Comparison of ENCODE assay signal across 9 cellular contexts in genomic region chr14:92785601-92786426, GRCh38. TPM values are rescaled to one million over a fixed set of nuclear protein-coding genes. Genes with fewer than 3 reads are reported as not detected.
DNase-seq lines count a peak whose midpoint lies in the region; ATAC-seq, FAIRE-seq and TF ChIP-seq lines count a peak whose summit lies in the region.
"Had no signal": no experiment of that assay in that cellular context is flagged by ENCODE, and none has a peak within 500 bp of the region (broad histone marks: within the 10 kb centered on the region; RNA-seq: fewer than 3 reads in every experiment).

No MANE protein-coding gene starts in this region.

- H3K4me3 ChIP-seq in K562, result no peak overlapping the region
- no peak overlapping the region for H3K4me3 ChIP-seq in upper lobe of right lung

- peaks cover 8% of the 10 kb centered on the region for H3K4me1 Mint-ChIP-seq in activated naive CD4-positive, alpha-beta T cell treated with anti-CD3 and anti-CD28 coated beads, Interleukin-2, amount 10 ng/mL, durations not matched to agents 7 days and 5 days

- CTCF ChIA-PET in K562 (lab: Yijun Ruan, JAX; ENCODE audit: low intra/inter-chr PET ratio), result interaction anchor here (1.5 to 2.5 kb wide), 2 partner anchors 68 to 99 kb away, joined by 3 to 14 read pairs; no protein-coding TSS in a partner anchor
- CTCF ChIA-PET in activated naive CD4-positive, alpha-beta T cell treated with anti-CD3 and anti-CD28 coated beads, Interleukin-2, amount 10 ng/mL, durations not matched to agents 7 days and 5 days (lab: Charles Lee), result interaction anchor here (1.3 to 1.7 kb wide), 3 partner anchors 60 to 73 kb away, joined by 3 to 9 read pairs (median 7); no protein-coding TSS in a partner anchor

- no peaks in the 10 kb centered on the region for H3K27me3 ChIP-seq in K562 (ENCODE audit: control insufficient read depth in 2 of 2, insufficient read depth in 2 of 2, low read length in 2 of 2)
- H3K27me3 ChIP-seq in upper lobe of right lung, result no peaks in the 10 kb centered on the region

- H3K27me3 Mint-ChIP-seq in activated naive CD4-positive, alpha-beta T cell treated with anti-CD3 and anti-CD28 coated beads, Interleukin-2, amount 10 ng/mL, durations not matched to agents 7 days and 5 days, result peaks cover 2% of the 10 kb centered on the region
- H3K27me3 Mint-ChIP-seq: activated B cell treated with CpG ODN at 0.5 μM for 24 hours had no signal

- DNase-seq in SIG-M5 treated with dmso at 0.1 percent for 504 hours (lab: John Stamatoyannopoulos, UW; ENCODE audit: unreplicated experiment) (peak; percentile 25), SIG-M5 (lab: John Stamatoyannopoulos, UW) (no peak), K562 (ENCODE audit: extremely low read depth in 1 of 4, low spot score in 3 of 4) (peak; percentile 27 to 62 (median 30)), left colon (no peak), upper lobe of right lung (no peak), NCI-H146 (lab: John Stamatoyannopoulos, UW) (no peak)
- DNase-seq in activated naive CD4-positive, alpha-beta T cell treated with anti-CD3 and anti-CD28 coated beads, Interleukin-2, amount 10 ng/mL, durations not matched to agents 7 days and 5 days, result no peak
- DNase-seq: activated B cell treated with CpG ODN at 0.5 μM for 24 hours had no signal

- H3K4me1 ChIP-seq in K562 (replicated peaks in 1 of 2; ENCODE audit: control insufficient read depth in 2 of 2, insufficient read depth in 2 of 2, low read length in 2 of 2) (peaks cover 0 to 11% of the 10 kb centered on the region in 2 experiments; a peak in 3 of 5 replicates), upper lobe of right lung (no peaks in the 10 kb centered on the region)

- H3K4me3 Mint-ChIP-seq in activated naive CD4-positive, alpha-beta T cell treated with anti-CD3 and anti-CD28 coated beads, Interleukin-2, amount 10 ng/mL, durations not matched to agents 7 days and 5 days, result no peak overlapping the region
- H3K4me3 Mint-ChIP-seq: activated B cell treated with CpG ODN at 0.5 μM for 24 hours had no signal

- no TSS peak for BruUV-seq in K562 (replicated peaks; lab: Mats Ljungman, UMichigan)

- H3K36me3 ChIP-seq in K562 (ENCODE audit: control insufficient read depth, insufficient read depth, low read length) (no peaks in the 10 kb centered on the region), upper lobe of right lung (no peaks in the 10 kb centered on the region)

- no peak for TF ChIP-seq RAD21 in K562 (CRISPR knock-in tag; conservative IDR thresholded peaks at IDR 0.05 in 1 of 2, IDR thresholded peaks at IDR 0.05 in 1 of 2)

- POLR2A ChIA-PET in K562 (lab: Yijun Ruan, JAX), result interaction anchor here (1.4 kb wide), 1 partner anchor 68 kb away, joined by 3 read pairs; no protein-coding TSS in a partner anchor

- peak; percentile 77 for FAIRE-seq in K562 (lab: Jason Lieb, UNC)

- no peak for TF ChIP-seq POLR2A in K562 (conservative IDR thresholded peaks at IDR 0.05)

- intact Hi-C loops in K562 (cut with micrococcal nuclease), result no loop called here
- intact Hi-C loops in left colon (cut with DNase I, micrococcal nuclease), result loop anchor here (10.0 kb wide), 2 partner anchors 71 to 651 kb away; no protein-coding TSS in a partner anchor
- intact Hi-C loops in upper lobe of right lung (cut with DNase I), result loop anchor here (10.0 kb wide), 1 partner anchor 71 kb away; no protein-coding TSS in a partner anchor

- peak overlapping the region; percentile 49; the same call in 2 of the 3 replicates for H3K27ac ChIP-seq in K562 (ENCODE audit: extremely low read depth, low read depth, low read length)
- H3K27ac ChIP-seq in upper lobe of right lung, result no peak overlapping the region

- H2AFZ ChIP-seq in K562 (ENCODE audit: low read depth, low read length), result peak overlapping the region; percentile 49

- H3K27ac Mint-ChIP-seq in activated naive CD4-positive, alpha-beta T cell treated with anti-CD3 and anti-CD28 coated beads, Interleukin-2, amount 10 ng/mL, durations not matched to agents 7 days and 5 days, result no peak overlapping the region
- H3K27ac Mint-ChIP-seq: activated B cell treated with CpG ODN at 0.5 μM for 24 hours had no signal

- H4K20me1 ChIP-seq in K562 (replicated peaks; ENCODE audit: control insufficient read depth, insufficient read depth, low read length), result no peaks in the 10 kb centered on the region

- ATAC-seq in K562 (peak; percentile 85), left colon (peak; percentile 31), upper lobe of right lung (peak; percentile 62), HG03378 (IDR thresholded peaks at IDR 0.05; ENCODE audit: unreplicated experiment) (no peak)

- H3K36me3 Mint-ChIP-seq in activated naive CD4-positive, alpha-beta T cell treated with anti-CD3 and anti-CD28 coated beads, Interleukin-2, amount 10 ng/mL, durations not matched to agents 7 days and 5 days, result peaks cover 10% of the 10 kb centered on the region

- H3K9me1 ChIP-seq in K562 (ENCODE audit: control insufficient read depth, insufficient read depth, low read length), result no peaks in the 10 kb centered on the region

- no peak overlapping the region for H3K9ac ChIP-seq in K562 (ENCODE audit: insufficient read depth in 1 of 2, low read depth in 2 of 2, low read length in 2 of 2)

- TF ChIP-seq CTCF in K562 (IDR thresholded peaks at IDR 0.05 in 2 of 3, conservative IDR thresholded peaks at IDR 0.05 in 1 of 3; ENCODE audit: insufficient read depth in 2 of 3, low read depth in 1 of 3, low read length in 3 of 3) (no peak), upper lobe of right lung (IDR thresholded peaks at IDR 0.05) (no peak)

- H3K4me2 ChIP-seq in K562 (ENCODE audit: insufficient read depth, low read length), result peak overlapping the region; percentile 31

- in situ Hi-C loops in K562 (cut with MboI), result no loop called here

- TF ChIP-seq EP300 in K562 (IDR thresholded peaks at IDR 0.05; ENCODE audit: low read length), result no peak; the same call in 1 of the 2 replicates

- peaks cover 19% of the 10 kb centered on the region for H3K9me3 Mint-ChIP-seq in activated naive CD4-positive, alpha-beta T cell treated with anti-CD3 and anti-CD28 coated beads, Interleukin-2, amount 10 ng/mL, durations not matched to agents 7 days and 5 days

- H3K79me2 ChIP-seq in K562 (ENCODE audit: control insufficient read depth, insufficient read depth, low read length), result no peaks in the 10 kb centered on the region

- H3K9me3 ChIP-seq in K562 (replicated peaks; ENCODE audit: control insufficient read depth, insufficient read depth, low read depth, low read length) (peaks cover 5% of the 10 kb centered on the region; the same call in 1 of the 2 replicates), upper lobe of right lung (peaks cover 11% of the 10 kb centered on the region)

- 20% methylated on average over 7 of the region's 7 CpGs for WGBS in K562 (ENCODE audit: insufficient coverage, low coverage, missing lambda C conversion rate)

TF ChIP-seq in K562, 482 proteins besides CTCF, POLR2A, EP300 and RAD21 (continues in another document):
- TF ChIP-seq ZNF699 (CRISPR knock-in tag; IDR thresholded peaks at IDR 0.05; ENCODE audit: insufficient replicate concordance) (no peak), NFE2 (IDR thresholded peaks at IDR 0.05; ENCODE audit: low read depth) (peak; percentile 78), KLF13 (tag; IDR thresholded peaks at IDR 0.05; ENCODE audit: borderline replicate concordance, low read depth) (no peak), MTF1 (CRISPR knock-in tag; IDR thresholded peaks at IDR 0.05; ENCODE audit: borderline replicate concordance) (no peak)

RNA-seq across cellular contexts. Expression of gene GOLGA5, which starts 8.3 kb away (rescaled TPM):
- total RNA-seq in K562 (2011; cell fraction: chromatin; rRNA removed; ENCODE audit: low replicate concordance), result 13.0 and 24.3 TPM in 2 replicates
- total RNA-seq in K562 (2011; cell fraction: nucleolus; rRNA removed), result 8.0 and 8.6 TPM in 2 replicates
- 10.9 and 13.4 TPM in 2 replicates for total RNA-seq in K562 (2011; cell fraction: nucleoplasm; rRNA removed)
- 11.6 and 12.0 TPM in 2 replicates for total RNA-seq in K562 (2014; rRNA removed)
- 16.9 and 19.4 TPM in 2 replicates for total RNA-seq in K562 (2014; rRNA removed; fragmentation: Illumina TruSeq; extraction: Trizol)
- total RNA-seq in K562 (2015; rRNA removed; fragmentation: Illumina TruSeq; extraction: Trizol), result 15.0 and 15.3 TPM in 2 replicates
- 11.1 and 12.0 TPM in 2 replicates for total RNA-seq in K562 (2021)
- polyA plus RNA-seq in K562 (2011; rRNA removed), result 19.6 and 21.6 TPM in 2 replicates
- polyA plus RNA-seq in K562 (2011; cell fraction: cytosol; rRNA removed), result 5.2 and 11.0 TPM in 2 replicates
- 5.0 and 9.6 TPM in 2 replicates for polyA plus RNA-seq in K562 (2011; cell fraction: nucleus; rRNA removed)
- polyA plus RNA-seq in K562 (2012), result 9.5 and 12.7 TPM in 2 replicates
- 15.5 and 18.9 TPM in 2 replicates for polyA plus RNA-seq in K562 (2014; fragmentation: Illumina TruSeq; extraction: Trizol)
- 1 to 10 TPM; 5.7 to 7.3 TPM for polyA plus RNA-seq in K562 (2014; fragmentation: Nextera tagmentation; extraction: Ambion mirVana)
- polyA plus RNA-seq in K562 (2014; rRNA removed), result 12.7 and 14.2 TPM in 2 replicates
- 16.9 and 29.5 TPM in 2 replicates for polyA minus RNA-seq in K562 (2011; rRNA and poly(A)+ RNA removed)
- polyA minus RNA-seq in K562 (2011; cell fraction: cytosol; rRNA and poly(A)+ RNA removed), result 11.5 and 13.6 TPM in 2 replicates
- polyA minus RNA-seq in K562 (2011; cell fraction: nucleus; rRNA and poly(A)+ RNA removed), result 6.1 and 19.2 TPM in 2 replicates
- 10 to 100 TPM; 42.2 to 44.1 TPM for total RNA-seq in left colon
- total RNA-seq in upper lobe of right lung, result 31.4 TPM

RNA-seq across cellular contexts. Expression of gene LGMN, which starts 37.4 kb away (rescaled TPM):
- 1.3 and 3.3 TPM in 2 replicates for total RNA-seq in K562 (2011; cell fraction: chromatin; rRNA removed; ENCODE audit: low replicate concordance)
- total RNA-seq in K562 (2011; cell fraction: nucleolus; rRNA removed), result 3.9 and 4.8 TPM in 2 replicates
- total RNA-seq in K562 (2011; cell fraction: nucleoplasm; rRNA removed), result 2.0 and 3.5 TPM in 2 replicates
- 0.69 TPM in 1 of 2 replicates, not detected in the other for total RNA-seq in K562 (2014; rRNA removed)
- total RNA-seq in K562 (2014; rRNA removed; fragmentation: Illumina TruSeq; extraction: Trizol), result 0.29 and 0.44 TPM in 2 replicates
- 0.43 and 0.53 TPM in 2 replicates for total RNA-seq in K562 (2015; rRNA removed; fragmentation: Illumina TruSeq; extraction: Trizol)
- total RNA-seq in K562 (2021), result 0.89 and 1.3 TPM in 2 replicates
- 1.4 and 14.3 TPM in 2 replicates for polyA plus RNA-seq in K562 (2011; rRNA removed)
- 1.3 and 16.1 TPM in 2 replicates for polyA plus RNA-seq in K562 (2011; cell fraction: cytosol; rRNA removed)
- polyA plus RNA-seq in K562 (2011; cell fraction: nucleus; rRNA removed), result 0.80 and 11.7 TPM in 2 replicates
- polyA plus RNA-seq in K562 (2012), result 0.91 and 2.0 TPM in 2 replicates
- polyA plus RNA-seq in K562 (2014; fragmentation: Illumina TruSeq; extraction: Trizol), result 0.27 and 0.36 TPM in 2 replicates
- under 1 TPM in 1 of 2 experiments, not detected in 1; 0.15 TPM for polyA plus RNA-seq in K562 (2014; fragmentation: Nextera tagmentation; extraction: Ambion mirVana)
- polyA plus RNA-seq in K562 (2014; rRNA removed), result 0.05 and 0.70 TPM in 2 replicates
- polyA minus RNA-seq in K562 (2011; rRNA and poly(A)+ RNA removed), result 0.56 and 10.3 TPM in 2 replicates
- 1.6 and 11.6 TPM in 2 replicates for polyA minus RNA-seq in K562 (2011; cell fraction: cytosol; rRNA and poly(A)+ RNA removed)
- 1.2 and 8.9 TPM in 2 replicates for polyA minus RNA-seq in K562 (2011; cell fraction: nucleus; rRNA and poly(A)+ RNA removed)
- 100 to 1,000 TPM in 1 of 2 donors, 10 to 100 TPM in 1; 70.8 to 125 TPM for total RNA-seq in left colon
- total RNA-seq in upper lobe of right lung, result 140 TPM

Comparison
In these comparisons a context has a peak if more than half of its experiments do, and no peak if none do; other contexts are left out.
1. DNase-seq: peak in SIG-M5 treated with dmso at 0.1 percent for 504 hours (single experiment) and K562 (4 of 4); none in SIG-M5 (single experiment), left colon (0 of 2), upper lobe of right lung (single experiment), activated naive CD4-positive, alpha-beta T cell treated with anti-CD3 and anti-CD28 coated beads, Interleukin-2, amount 10 ng/mL, durations not matched to agents 7 days and 5 days (single experiment) and NCI-H146 (single experiment).
2. RNA of gene LGMN, which starts 37.4 kb away (total RNA-seq): 140 TPM in upper lobe of right lung (single experiment) and 70.8 to 125 TPM in left colon; 0.29 to 4.8 TPM in K562; every median in the first group is over 10 times any median in the second.